In the genomic region with DNA sequence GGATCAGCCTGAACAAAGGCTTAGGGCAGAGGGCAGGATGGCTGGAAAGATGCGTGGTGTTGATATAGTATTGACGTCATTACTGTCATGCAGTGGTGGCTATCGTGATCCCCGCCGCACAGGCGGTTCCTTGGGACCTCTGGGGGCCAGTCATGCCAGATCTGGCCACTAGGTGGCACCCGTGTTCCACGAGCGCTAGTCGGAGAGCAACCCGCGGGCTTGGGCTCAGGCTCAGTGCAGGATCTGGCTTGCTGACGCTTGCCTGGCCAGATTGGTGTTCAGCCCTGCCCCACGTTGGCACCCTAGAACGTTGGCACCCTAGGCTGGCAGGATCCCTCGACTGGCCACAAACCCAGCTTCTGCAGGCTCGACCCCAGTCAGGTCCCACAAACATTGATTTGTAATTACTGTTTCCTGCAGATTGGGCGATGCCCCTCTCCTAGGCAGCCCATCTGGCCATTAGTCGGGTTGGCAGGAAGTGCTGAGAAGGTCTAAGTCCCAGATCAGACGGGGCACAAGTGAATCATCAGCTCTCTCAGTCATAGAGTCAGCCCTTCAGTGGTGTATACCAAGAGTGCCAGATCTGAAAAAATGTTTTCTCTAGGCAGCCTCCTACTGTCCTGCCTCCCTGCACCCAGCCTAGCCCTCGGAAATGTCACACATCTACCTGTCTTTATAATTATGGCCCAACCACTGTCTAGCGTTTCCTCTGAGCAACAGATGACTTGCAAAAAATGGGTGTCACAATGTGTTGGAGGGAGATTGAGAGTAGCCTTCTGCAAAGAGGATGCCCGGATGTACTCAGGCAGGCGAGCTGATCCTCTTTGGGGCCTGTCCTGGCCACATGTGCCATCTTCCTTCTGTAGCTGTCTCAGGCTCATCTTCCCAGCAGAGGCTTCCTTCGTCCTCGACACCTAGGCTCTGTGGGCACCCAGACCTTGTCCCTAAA, we compare ENCODE assay signal across 8 cellular contexts.
DNase-seq lines count a peak whose midpoint lies in the region; ATAC-seq and TF ChIP-seq lines count a peak whose summit lies in the region.

No MANE protein-coding gene starts in this region.

- ATAC-seq in GM21423 (IDR thresholded peaks at IDR 0.05; ENCODE audit: unreplicated experiment): peak; percentile 98

- 22 to 33% (median 23%) methylated on average over 17 to 26 of the region's 26 CpGs for WGBS in stomach, 5 donors

- no peaks in the 10 kb centered on the region for H3K9me3 Mint-ChIP-seq in neural crest cell

- H3K4me3 ChIP-seq in stomach: no peak overlapping the region

- H3K36me3 Mint-ChIP-seq in neural crest cell (ENCODE audit: low read depth): no peaks in the 10 kb centered on the region

- no peak overlapping the region for H3K4me3 Mint-ChIP-seq in neural crest cell

- no peaks in the 10 kb centered on the region for H3K36me3 ChIP-seq in stomach

- TF ChIP-seq CTCF in neural crest cell (conservative IDR thresholded peaks at IDR 0.05) (peak; percentile 98), stomach (IDR thresholded peaks at IDR 0.05) (peak in 6 of 7 experiments; percentile 57 to 100 (median 99))

- TF ChIP-seq POLR2A in stomach (IDR thresholded peaks at IDR 0.05): no peak

- peak; percentile 93 for DNase-seq in DMS53 (lab: John Stamatoyannopoulos, UW)
- DNase-seq in HS-5 (ENCODE audit: low read depth): peak; percentile 82
- DNase-seq in OCI-M1 (lab: John Stamatoyannopoulos, UW): peak; percentile 99
- DNase-seq in activated T-cell treated with anti-CD3 and anti-CD28 coated beads, Interleukin-2, amount 50 U/mL, for 1 hour: peak; percentile 85
- DNase-seq in fibroblast of gingiva (ENCODE audit: low read depth): peak; percentile 64
- DNase-seq in neural crest cell (ENCODE audit: low read depth, low spot score): peak; percentile 95
- peak; percentile 87 for DNase-seq in stomach

- peaks cover 0 to 11% (median 7%) of the 10 kb centered on the region in 4 donors for H3K4me1 ChIP-seq in stomach

- no peaks in the 10 kb centered on the region for H3K9me3 ChIP-seq in stomach

- H3K27ac ChIP-seq in stomach: no peak overlapping the region

- H3K27me3 ChIP-seq in stomach: peaks cover 0 to 3% (median 0%) of the 10 kb centered on the region in 3 donors

- no peaks in the 10 kb centered on the region for H3K27me3 Mint-ChIP-seq in neural crest cell (ENCODE audit: low read depth)

- no peak overlapping the region for H3K27ac Mint-ChIP-seq in neural crest cell (ENCODE audit: unreplicated experiment)

- no peak for TF ChIP-seq EP300 in stomach (IDR thresholded peaks at IDR 0.05)

- intact Hi-C loops in stomach (cut with DNase I; ENCODE audit: low total_unique reads): loop anchor here (2.0 kb wide), 1 partner anchor 68 kb away; no protein-coding TSS in a partner anchor

- H3K4me1 Mint-ChIP-seq in neural crest cell: peaks cover 7% of the 10 kb centered on the region
